8 cellular contexts compared by ENCODE assay signal in the genomic region with DNA sequence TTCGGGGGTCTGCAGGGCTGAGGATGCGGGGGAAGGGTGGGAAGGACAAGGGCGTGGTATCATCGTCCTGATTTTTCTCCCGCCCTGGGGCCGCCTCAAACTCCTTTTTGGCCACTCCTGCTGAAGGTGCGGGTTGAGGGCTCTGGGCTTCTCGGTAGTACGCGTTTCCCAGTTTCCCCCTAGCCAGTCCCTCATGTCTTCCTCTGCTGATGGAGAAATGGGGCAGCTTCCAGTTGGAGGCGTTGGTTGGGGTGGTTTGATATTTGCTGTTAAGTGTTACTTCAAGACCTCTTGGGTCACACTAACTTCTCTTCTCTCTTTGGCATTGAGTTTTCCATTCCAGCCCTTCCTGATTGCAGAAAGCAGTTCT. TPM values are rescaled to one million over a fixed set of nuclear protein-coding genes. Genes with fewer than 3 reads are reported as not detected.
A peak's percentile ranks its signal among the peaks of the same experiment; 100 is the strongest.
DNase-seq lines count a peak whose midpoint lies in the region; TF ChIP-seq lines count a peak whose summit lies in the region.

No MANE protein-coding gene starts in this region.

- H3K27ac ChIP-seq in GM23248, result peak overlapping the region; percentile 64
- peak overlapping the region; percentile 93 for H3K27ac ChIP-seq in hepatocyte

- H3K4me3 ChIP-seq in GM23248 (peak overlapping the region; percentile 99), hepatocyte (peak overlapping the region; percentile 81), skeletal muscle satellite cell (ENCODE audit: low read length) (peak overlapping the region; percentile 95)

- H3K36me3 ChIP-seq in GM23248 (ENCODE audit: low read depth), result no peaks in the 10 kb centered on the region
- H3K36me3 ChIP-seq in hepatocyte (replicated peaks; ENCODE audit: insufficient read depth, low read depth), result no peaks in the 10 kb centered on the region
- H3K36me3 ChIP-seq in skeletal muscle satellite cell (ENCODE audit: insufficient read depth, low read length), result no peaks in the 10 kb centered on the region

- no peaks in the 10 kb centered on the region for H4K20me1 ChIP-seq in GM23248 (ENCODE audit: insufficient read depth)
- H4K20me1 ChIP-seq in hepatocyte (ENCODE audit: insufficient read depth, poor library complexity, severe bottlenecking), result no peaks in the 10 kb centered on the region

- peaks cover 89% of the 10 kb centered on the region for H3K79me2 ChIP-seq in GM23248 (ENCODE audit: insufficient read depth)
- H3K79me2 ChIP-seq in hepatocyte, result peaks cover 70% of the 10 kb centered on the region

- peaks cover under 1% of the 10 kb centered on the region for H3K27me3 Mint-ChIP-seq in activated CD4-positive, alpha-beta T cell treated with anti-CD3 and anti-CD28 coated beads, Interleukin-2, amount 10 ng/mL, durations not matched to agents 24 days and 14 days
- no peaks in the 10 kb centered on the region for H3K27me3 Mint-ChIP-seq in activated naive CD8-positive, alpha-beta T cell treated with anti-CD3 and anti-CD28 coated beads for 36 hours

- in situ Hi-C loops in GM23248 (cut with MboI) (no loop called here), KBM-7 (cut with MboI; ENCODE audit: low pct_unique_long_range_greater_than_20kb, low sequenced_read_pairs) (no loop called here)

- H3K36me3 Mint-ChIP-seq in activated CD4-positive, alpha-beta T cell treated with anti-CD3 and anti-CD28 coated beads, Interleukin-2, amount 10 ng/mL, durations not matched to agents 24 days and 14 days (ENCODE audit: low read depth), result peaks cover 3% of the 10 kb centered on the region
- H3K36me3 Mint-ChIP-seq in activated naive CD8-positive, alpha-beta T cell treated with anti-CD3 and anti-CD28 coated beads for 36 hours, result peaks cover 12% of the 10 kb centered on the region

- H3K4me2 ChIP-seq in GM23248 (ENCODE audit: unreplicated experiment) (peak overlapping the region; percentile 91), hepatocyte (peak overlapping the region; percentile 80), skeletal muscle satellite cell (ENCODE audit: low read length) (peak overlapping the region; percentile 87)

- H3K9me2 ChIP-seq in GM23248 (ENCODE audit: insufficient read depth) (no peaks in the 10 kb centered on the region), hepatocyte (replicated peaks; ENCODE audit: insufficient read depth) (no peaks in the 10 kb centered on the region)

- H3K9me3 ChIP-seq in GM23248 (ENCODE audit: low read depth), result no peaks in the 10 kb centered on the region
- no peaks in the 10 kb centered on the region for H3K9me3 ChIP-seq in hepatocyte (ENCODE audit: low read depth)
- H3K9me3 ChIP-seq in skeletal muscle satellite cell (replicated peaks; ENCODE audit: low read length), result no peaks in the 10 kb centered on the region

- H3K9ac ChIP-seq in GM23248, result peak overlapping the region; percentile 88
- H3K9ac ChIP-seq in skeletal muscle satellite cell (ENCODE audit: low read depth, low read length), result peak overlapping the region; percentile 95

- H3K27me3 ChIP-seq in GM23248 (replicated peaks; ENCODE audit: insufficient read depth), result no peaks in the 10 kb centered on the region
- no peaks in the 10 kb centered on the region for H3K27me3 ChIP-seq in hepatocyte
- no peaks in the 10 kb centered on the region for H3K27me3 ChIP-seq in skeletal muscle satellite cell (ENCODE audit: control insufficient read depth, insufficient read depth, low read length)

- intact Hi-C loops in activated CD4-positive, alpha-beta T cell treated with anti-CD3 and anti-CD28 coated beads, Interleukin-2, amount 10 ng/mL, durations not matched to agents 24 days and 14 days (cut with micrococcal nuclease), result loop anchor here (2.0 to 5.0 kb wide), 3 partner anchors 236 to 742 kb away; a partner anchor contains a TSS

- peak overlapping the region; percentile 98 for H2AFZ ChIP-seq in GM23248
- H2AFZ ChIP-seq in hepatocyte, result peak overlapping the region; percentile 86

- H3K4me3 Mint-ChIP-seq in activated CD4-positive, alpha-beta T cell treated with anti-CD3 and anti-CD28 coated beads, Interleukin-2, amount 10 ng/mL, durations not matched to agents 24 days and 14 days, result peak overlapping the region; percentile 99
- peak overlapping the region; percentile 95 for H3K4me3 Mint-ChIP-seq in activated naive CD8-positive, alpha-beta T cell treated with anti-CD3 and anti-CD28 coated beads for 36 hours

- H3K4me1 Mint-ChIP-seq in activated CD4-positive, alpha-beta T cell treated with anti-CD3 and anti-CD28 coated beads, Interleukin-2, amount 10 ng/mL, durations not matched to agents 24 days and 14 days, result peaks cover 15% of the 10 kb centered on the region
- peaks cover 25% of the 10 kb centered on the region for H3K4me1 Mint-ChIP-seq in activated naive CD8-positive, alpha-beta T cell treated with anti-CD3 and anti-CD28 coated beads for 36 hours

- no peaks in the 10 kb centered on the region for H3K9me3 Mint-ChIP-seq in activated CD4-positive, alpha-beta T cell treated with anti-CD3 and anti-CD28 coated beads, Interleukin-2, amount 10 ng/mL, durations not matched to agents 24 days and 14 days
- no peaks in the 10 kb centered on the region for H3K9me3 Mint-ChIP-seq in activated naive CD8-positive, alpha-beta T cell treated with anti-CD3 and anti-CD28 coated beads for 36 hours

- no peak for DNase-seq in activated CD4-positive, alpha-beta T cell treated with anti-CD3 and anti-CD28 coated beads, Interleukin-2, amount 10 ng/mL, durations not matched to agents 24 days and 14 days
- DNase-seq in activated CD4-positive, alpha-beta T cell treated with anti-CD3 and anti-CD28 coated beads for 1 hour, result no peak
- peak; percentile 57 for DNase-seq in GM23248
- DNase-seq in KBM-7, result peak; percentile 62
- DNase-seq in activated naive CD8-positive, alpha-beta T cell treated with anti-CD3 and anti-CD28 coated beads for 36 hours, result no peak
- DNase-seq in hepatocyte (ENCODE audit: low spot score), result peak; percentile 43
- DNase-seq in HCEC 1CT, result no peak

- no peaks in the 10 kb centered on the region for H3F3A ChIP-seq in GM23248 (ENCODE audit: insufficient read depth)

- H3K27ac Mint-ChIP-seq in activated CD4-positive, alpha-beta T cell treated with anti-CD3 and anti-CD28 coated beads, Interleukin-2, amount 10 ng/mL, durations not matched to agents 24 days and 14 days, result peak overlapping the region; percentile 94
- H3K27ac Mint-ChIP-seq in activated naive CD8-positive, alpha-beta T cell treated with anti-CD3 and anti-CD28 coated beads for 36 hours, result peak overlapping the region; percentile 80

- 0% methylated on average over 10 to 11 of the region's 11 CpGs for WGBS in GM23248 (ENCODE audit: low coverage in 1 of 2, low lambda C conversion rate in 2 of 2, missing lambda C conversion rate in 2 of 2), 2 experiments
- WGBS in hepatocyte (ENCODE audit: low lambda C conversion rate, missing lambda C conversion rate), result 2% methylated on average over 10 of the region's 11 CpGs

- no peak for TF ChIP-seq CTCF in hepatocyte (IDR thresholded peaks at IDR 0.05; ENCODE audit: poor library complexity)

- peaks cover 27% of the 10 kb centered on the region for H3K4me1 ChIP-seq in GM23248 (ENCODE audit: insufficient read depth)
- H3K4me1 ChIP-seq in hepatocyte (ENCODE audit: insufficient read depth), result peaks cover 17% of the 10 kb centered on the region
- H3K4me1 ChIP-seq in skeletal muscle satellite cell (ENCODE audit: control insufficient read depth, insufficient read depth, low read length), result peaks cover 26% of the 10 kb centered on the region

RNA-seq across cellular contexts. Expression of a gene that starts 0.5 kb away (rescaled TPM):
- total RNA-seq in activated CD4-positive, alpha-beta T cell treated with anti-CD3 and anti-CD28 coated beads, Interleukin-2, amount 10 ng/mL, durations not matched to agents 24 days and 14 days, result 17.5 and 22.0 TPM in 2 replicates
- 5.7 and 6.7 TPM in 2 replicates for total RNA-seq in GM23248 (2014; rRNA removed; shearing (Covaris generic))
- polyA plus RNA-seq in GM23248 (2016; fragmentation: Nextera tagmentation; extraction: Ambion mirVana) (2.9 and 3.4 TPM in 2 replicates), hepatocyte (2.8 and 4.8 TPM in 2 replicates)
- 10 to 100 TPM; 18.9 to 20.8 TPM for total RNA-seq in activated naive CD8-positive, alpha-beta T cell treated with anti-CD3 and anti-CD28 coated beads for 36 hours
- 19.1 and 21.9 TPM in 2 replicates for total RNA-seq in hepatocyte
- total RNA-seq in skeletal muscle satellite cell (2012; rRNA removed), result 14.7 and 21.2 TPM in 2 replicates

RNA-seq across cellular contexts. Expression of a gene that starts 0.6 kb away (rescaled TPM):
- total RNA-seq in activated CD4-positive, alpha-beta T cell treated with anti-CD3 and anti-CD28 coated beads, Interleukin-2, amount 10 ng/mL, durations not matched to agents 24 days and 14 days, result 23.6 and 24.4 TPM in 2 replicates
- 13.7 and 16.5 TPM in 2 replicates for total RNA-seq in GM23248 (2014; rRNA removed; shearing (Covaris generic))
- polyA plus RNA-seq in GM23248 (2016; fragmentation: Nextera tagmentation; extraction: Ambion mirVana) (24.6 and 25.7 TPM in 2 replicates), hepatocyte (20.8 and 25.6 TPM in 2 replicates)
- 10 to 100 TPM; 28.0 to 28.5 TPM for total RNA-seq in activated naive CD8-positive, alpha-beta T cell treated with anti-CD3 and anti-CD28 coated beads for 36 hours
- 17.3 and 25.2 TPM in 2 replicates for total RNA-seq in hepatocyte
- total RNA-seq in skeletal muscle satellite cell (2012; rRNA removed), result 17.0 and 17.7 TPM in 2 replicates

Comparison
In these comparisons a context has a peak if more than half of its experiments do, and no peak if none do; other contexts are left out.
1. DNase-seq: peak in GM23248 (single experiment), KBM-7 (single experiment) and hepatocyte (single experiment); none in activated CD4-positive, alpha-beta T cell treated with anti-CD3 and anti-CD28 coated beads, Interleukin-2, amount 10 ng/mL, durations not matched to agents 24 days and 14 days (single experiment), activated CD4-positive, alpha-beta T cell treated with anti-CD3 and anti-CD28 coated beads for 1 hour (single experiment), activated naive CD8-positive, alpha-beta T cell treated with anti-CD3 and anti-CD28 coated beads for 36 hours (single experiment) and HCEC 1CT (single experiment).
2. Peak in every context shown above with its lines, with median percentiles within 50 percentile points of each other: H3K4me2 ChIP-seq and H3K4me3 ChIP-seq.